Comparison of ENCODE assay signal across 8 cellular contexts in the genomic region with DNA sequence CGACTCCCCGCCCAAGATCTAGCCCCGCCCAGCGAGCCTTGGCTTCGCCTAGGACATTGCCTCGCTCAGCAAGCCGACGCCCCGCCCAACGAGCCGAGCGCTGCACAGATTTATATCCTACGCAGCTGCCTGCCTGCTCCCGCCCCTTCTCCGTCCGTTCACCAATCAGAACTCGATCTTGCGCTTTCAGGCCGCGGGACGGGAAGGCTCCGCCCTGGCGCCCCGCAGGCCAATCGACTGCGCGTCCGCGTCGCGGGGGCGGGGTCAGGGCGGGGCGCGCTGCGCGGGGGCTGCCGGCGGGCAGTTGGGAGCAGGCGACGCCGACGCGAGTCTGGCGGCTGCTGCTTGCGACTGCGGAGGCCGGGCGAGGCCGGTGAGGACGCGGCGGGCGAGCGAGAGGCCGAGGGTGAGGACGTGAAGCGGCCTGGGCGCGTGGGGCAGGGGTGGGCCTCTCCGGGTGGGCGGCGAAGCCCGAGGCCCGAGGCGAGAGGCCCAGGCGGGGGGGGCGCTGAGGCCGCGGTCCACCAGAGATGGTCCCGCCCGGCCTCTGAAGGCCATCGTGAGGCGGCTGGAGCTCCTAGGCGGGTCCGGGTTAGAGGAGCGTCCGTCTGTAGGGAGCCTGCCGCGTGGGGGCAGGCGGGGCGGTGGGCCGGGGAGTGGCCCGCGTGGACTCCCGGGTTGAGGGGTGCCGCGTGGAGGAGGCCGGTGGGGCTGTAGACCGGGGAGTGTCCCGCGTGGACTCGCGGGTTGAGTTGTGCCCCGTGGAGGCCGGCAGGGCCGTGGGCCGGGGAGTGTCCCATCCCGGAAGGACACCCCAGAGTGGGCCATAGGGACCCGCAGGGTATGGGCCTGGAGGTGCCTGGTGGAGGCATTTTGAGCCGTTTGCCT. TPM values are rescaled to one million over a fixed set of nuclear protein-coding genes. Genes with fewer than 3 reads are reported as not detected.
DNase-seq lines count a peak whose midpoint lies in the region; ATAC-seq and TF ChIP-seq lines count a peak whose summit lies in the region.

A gene with protein sequence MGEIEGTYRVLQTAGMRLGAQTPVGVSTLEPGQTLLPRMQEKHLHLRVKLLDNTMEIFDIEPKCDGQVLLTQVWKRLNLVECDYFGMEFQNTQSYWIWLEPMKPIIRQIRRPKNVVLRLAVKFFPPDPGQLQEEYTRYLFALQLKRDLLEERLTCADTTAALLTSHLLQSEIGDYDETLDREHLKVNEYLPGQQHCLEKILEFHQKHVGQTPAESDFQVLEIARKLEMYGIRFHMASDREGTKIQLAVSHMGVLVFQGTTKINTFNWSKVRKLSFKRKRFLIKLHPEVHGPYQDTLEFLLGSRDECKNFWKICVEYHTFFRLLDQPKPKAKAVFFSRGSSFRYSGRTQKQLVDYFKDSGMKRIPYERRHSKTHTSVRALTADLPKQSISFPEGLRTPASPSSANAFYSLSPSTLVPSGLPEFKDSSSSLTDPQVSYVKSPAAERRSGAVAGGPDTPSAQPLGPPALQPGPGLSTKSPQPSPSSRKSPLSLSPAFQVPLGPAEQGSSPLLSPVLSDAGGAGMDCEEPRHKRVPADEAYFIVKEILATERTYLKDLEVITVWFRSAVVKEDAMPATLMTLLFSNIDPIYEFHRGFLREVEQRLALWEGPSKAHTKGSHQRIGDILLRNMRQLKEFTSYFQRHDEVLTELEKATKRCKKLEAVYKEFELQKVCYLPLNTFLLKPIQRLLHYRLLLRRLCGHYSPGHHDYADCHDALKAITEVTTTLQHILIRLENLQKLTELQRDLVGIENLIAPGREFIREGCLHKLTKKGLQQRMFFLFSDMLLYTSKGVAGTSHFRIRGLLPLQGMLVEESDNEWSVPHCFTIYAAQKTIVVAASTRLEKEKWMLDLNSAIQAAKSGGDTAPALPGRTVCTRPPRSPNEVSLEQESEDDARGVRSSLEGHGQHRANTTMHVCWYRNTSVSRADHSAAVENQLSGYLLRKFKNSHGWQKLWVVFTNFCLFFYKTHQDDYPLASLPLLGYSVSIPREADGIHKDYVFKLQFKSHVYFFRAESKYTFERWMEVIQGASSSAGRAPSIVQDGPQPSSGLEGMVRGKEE (plus strand): TSS at position 303 of the 888 bp plus-strand sequence. CDS start 16,823 bp downstream, outside the sequence.

- H3K9me3 ChIP-seq in hepatocyte (ENCODE audit: low read depth): no peaks in the 10 kb centered on the region
- no peaks in the 10 kb centered on the region for H3K9me3 ChIP-seq in aorta (ENCODE audit: control insufficient read depth, low read length)

- H2AFZ ChIP-seq in hepatocyte: peak within 1 kb of the TSS; percentile 32

- H3K4me1 ChIP-seq in hepatocyte (ENCODE audit: insufficient read depth): peaks cover 32% of the 10 kb centered on the region
- H3K4me1 ChIP-seq in aorta (ENCODE audit: control insufficient read depth in 1 of 2, insufficient read depth in 2 of 2, low read length in 2 of 2): peaks cover 0 to 6% of the 10 kb centered on the region in 2 donors

- WGBS in hepatocyte (ENCODE audit: low lambda C conversion rate, missing lambda C conversion rate): 1% methylated on average over 53 of the region's 101 CpGs
- 1% methylated on average over 78 to 101 of the region's 101 CpGs for WGBS in aorta, 2 donors

- H3K36me3 ChIP-seq in hepatocyte (replicated peaks; ENCODE audit: insufficient read depth, low read depth) (no peaks in the 10 kb centered on the region), aorta (ENCODE audit: control insufficient read depth in 1 of 2, insufficient read depth in 2 of 2, low read length in 1 of 2) (peaks cover 0 to 2% of the 10 kb centered on the region in 2 donors)

- H3K27me3 ChIP-seq in hepatocyte (no peaks in the 10 kb centered on the region), aorta (ENCODE audit: control insufficient read depth in 1 of 2, insufficient read depth in 2 of 2, low read length in 1 of 2) (no peaks in the 10 kb centered on the region)

- H4K20me1 ChIP-seq in hepatocyte (ENCODE audit: insufficient read depth, poor library complexity, severe bottlenecking): peaks cover 27% of the 10 kb centered on the region

- peak; percentile 91 for DNase-seq in NCI-H2081 treated with DMSO at 0.1 percent for 48 hours (lab: John Stamatoyannopoulos, UW)
- peak; percentile 96 for DNase-seq in T1000 (lab: John Stamatoyannopoulos, UW)
- DNase-seq in astrocyte of the hippocampus (ENCODE audit: low read depth, low spot score): peak; percentile 99
- peak; percentile 100 for DNase-seq in hepatocyte (ENCODE audit: low spot score)
- peak; percentile 97 for DNase-seq in renal cortical epithelial cell (ENCODE audit: low read depth)
- peak; percentile 100 for DNase-seq in aorta

- H3K4me2 ChIP-seq in hepatocyte: peak within 1 kb of the TSS; percentile 92

- peak; percentile 5 for TF ChIP-seq CTCF in hepatocyte (IDR thresholded peaks at IDR 0.05; ENCODE audit: poor library complexity)

- intact Hi-C loops in aorta (cut with DNase I): loop anchor here in 1 of 2 donors (1.0 to 5.0 kb wide), 3 partner anchors 23 to 41 kb away; a partner anchor contains a TSS

- no peaks in the 10 kb centered on the region for H3K9me2 ChIP-seq in hepatocyte (replicated peaks; ENCODE audit: insufficient read depth)

- H3K4me3 ChIP-seq in hepatocyte (peak within 1 kb of the TSS; percentile 67), aorta (ENCODE audit: low read length in 2 of 2) (peak within 1 kb of the TSS; percentile 23 to 74)

- H3K79me2 ChIP-seq in hepatocyte: peaks cover 48% of the 10 kb centered on the region

- H3K27ac ChIP-seq in hepatocyte: peak within 1 kb of the TSS; percentile 91
- H3K27ac ChIP-seq in aorta (ENCODE audit: low read depth in 1 of 2, low read length in 2 of 2): peak within 1 kb of the TSS; percentile 38 to 42

- ATAC-seq in GM18519 (IDR thresholded peaks at IDR 0.05; ENCODE audit: low FRiP score, unreplicated experiment): peak; percentile 71
- peak; percentile 87 for ATAC-seq in HG03045 (IDR thresholded peaks at IDR 0.05; ENCODE audit: unreplicated experiment)
- peak; percentile 96 for ATAC-seq in aorta (ENCODE audit: low FRiP score)

RNA-seq across cellular contexts. Expression of the gene that starts here (rescaled TPM):
- total RNA-seq in hepatocyte: 29.1 and 29.3 TPM in 2 replicates
- 28.4 and 29.6 TPM in 2 replicates for polyA plus RNA-seq in hepatocyte
- total RNA-seq in renal cortical epithelial cell: 51.6 and 62.0 TPM in 2 replicates
- total RNA-seq in aorta: 10 to 100 TPM; 49.1 to 64.4 TPM
- 10 to 100 TPM; 16.4 to 48.2 TPM for polyA plus RNA-seq in aorta

Comparison
In these comparisons a context has a peak if more than half of its experiments do, and no peak if none do; other contexts are left out.
1. Peak in every context shown above with its lines: DNase-seq, ATAC-seq, H3K4me3 ChIP-seq and H3K27ac ChIP-seq.